8 cellular contexts compared by ENCODE assay signal in the genomic region with DNA sequence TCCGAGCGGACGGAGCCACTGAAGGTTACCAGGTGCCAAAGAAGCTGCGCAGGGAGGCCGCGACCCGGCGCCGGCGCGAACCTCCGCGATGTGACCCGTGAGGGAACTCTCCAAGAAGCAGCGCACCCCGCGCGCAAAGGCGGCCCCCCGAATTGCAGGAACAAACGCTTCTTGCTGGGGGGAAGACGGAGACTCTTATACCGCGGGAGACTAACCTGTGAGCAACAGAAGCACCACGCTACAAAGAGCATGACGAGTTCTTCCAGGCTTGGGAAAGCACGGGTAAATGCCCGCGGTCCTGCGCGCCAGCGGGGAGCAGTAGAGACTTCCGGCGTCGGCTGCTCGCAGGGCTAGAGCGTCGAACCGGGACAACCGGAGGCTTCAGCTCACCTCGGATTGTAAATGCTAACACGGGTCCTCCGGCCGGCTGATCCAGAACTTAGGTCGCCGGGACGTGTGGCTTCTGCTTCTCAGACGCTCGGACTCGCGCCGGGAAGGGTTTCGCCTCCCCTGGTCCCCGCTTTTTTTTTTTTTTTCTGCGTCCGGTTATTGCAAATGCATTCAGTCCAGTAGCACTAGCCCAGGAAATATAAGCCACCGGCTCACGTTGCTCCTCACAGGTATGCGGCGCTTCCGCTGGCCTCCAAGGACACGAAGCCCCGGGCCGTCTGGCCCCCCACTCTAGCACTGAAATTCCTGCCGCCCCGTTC. TPM values are rescaled to one million over a fixed set of nuclear protein-coding genes. Genes with fewer than 3 reads are reported as not detected.
DNase-seq lines count a peak whose midpoint lies in the region; ATAC-seq and TF ChIP-seq lines count a peak whose summit lies in the region.

A gene with protein sequence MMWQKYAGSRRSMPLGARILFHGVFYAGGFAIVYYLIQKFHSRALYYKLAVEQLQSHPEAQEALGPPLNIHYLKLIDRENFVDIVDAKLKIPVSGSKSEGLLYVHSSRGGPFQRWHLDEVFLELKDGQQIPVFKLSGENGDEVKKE (minus strand): TSS at position 310 of the 710 bp plus-strand sequence. CDS start 80,909 bp downstream, outside the sequence.

- peak within 1 kb of the TSS; percentile 81 for H3K4me3 ChIP-seq in CD8-positive, alpha-beta T cell (ENCODE audit: low read depth, low read length)
- H3K4me3 ChIP-seq in duodenal mucosa (ENCODE audit: low read depth in 1 of 2, low read length in 2 of 2), result peak within 1 kb of the TSS; percentile 85 to 98
- H3K4me3 ChIP-seq in lower leg skin (ENCODE audit: low read depth, poor library complexity, severe bottlenecking), result peak within 1 kb of the TSS; percentile 74

- H3K4me1 ChIP-seq in CD8-positive, alpha-beta T cell (ENCODE audit: insufficient read depth, low read length), result peaks cover 31% of the 10 kb centered on the region
- peaks cover 12 to 13% of the 10 kb centered on the region in 2 donors for H3K4me1 ChIP-seq in duodenal mucosa (ENCODE audit: control insufficient read depth in 1 of 2, insufficient read depth in 2 of 2, low read length in 2 of 2)

- no peaks in the 10 kb centered on the region for H3K9me3 ChIP-seq in CD8-positive, alpha-beta T cell (ENCODE audit: low read length)
- no peaks in the 10 kb centered on the region for H3K9me3 ChIP-seq in duodenal mucosa (ENCODE audit: control insufficient read depth in 1 of 2, low read length in 2 of 2)

- no peaks in the 10 kb centered on the region for H3K27me3 ChIP-seq in CD8-positive, alpha-beta T cell (ENCODE audit: insufficient read depth, low read length)
- no peaks in the 10 kb centered on the region for H3K27me3 ChIP-seq in duodenal mucosa (ENCODE audit: control insufficient read depth in 1 of 2, insufficient read depth in 2 of 2, low read length in 2 of 2)

- H3K27ac Mint-ChIP-seq in CD8-positive, alpha-beta T cell, result peak within 1 kb of the TSS; percentile 90
- H3K27ac Mint-ChIP-seq in activated CD4-positive, alpha-beta memory T cell treated with anti-CD3 and anti-CD28 coated beads, Interleukin-2, amount 10 ng/mL, durations not matched to agents 7 days and 5 days, result peak within 1 kb of the TSS; percentile 73

- POLR2A ChIA-PET in CD8-positive, alpha-beta T cell (lab: Charles Lee), result interaction anchor here (0.6 to 1.7 kb wide), 10 partner anchors 24 to 798 kb away, joined by 3 to 6 read pairs (median 4); partner anchors contain the start of genes BLVRA, MRPL32, PSMA2 and STK17A
- POLR2A ChIA-PET in activated CD4-positive, alpha-beta memory T cell treated with anti-CD3 and anti-CD28 coated beads, Interleukin-2, amount 10 ng/mL, durations not matched to agents 7 days and 5 days (lab: Charles Lee), result interaction anchor here (0.6 to 3.5 kb wide), 15 partner anchors 10 to 797 kb away, joined by 3 to 32 read pairs (median 4); partner anchors contain the start of genes BLVRA, DBNL, MRPL32 and PSMA2

- no peaks in the 10 kb centered on the region for H3K27me3 Mint-ChIP-seq in CD8-positive, alpha-beta T cell (ENCODE audit: low read depth)
- no peaks in the 10 kb centered on the region for H3K27me3 Mint-ChIP-seq in activated CD4-positive, alpha-beta memory T cell treated with anti-CD3 and anti-CD28 coated beads, Interleukin-2, amount 10 ng/mL, durations not matched to agents 7 days and 5 days

- peak; percentile 92 for ATAC-seq in CD8-positive, alpha-beta T cell
- ATAC-seq in GM19452 (IDR thresholded peaks at IDR 0.05; ENCODE audit: unreplicated experiment), result peak; percentile 84

- intact Hi-C loops in CD8-positive, alpha-beta T cell (cut with DNase I, micrococcal nuclease), result loop anchor here (1.0 to 10.0 kb wide), 10 partner anchors 29 to 1785 kb away; partner anchors contain the start of genes BLVRA (in 2 of the 2), STK17A (in 2 of the 2), UBE2D4 (in 2 of the 2) and MRPL32 (in 1 of the 2)
- intact Hi-C loops in lower leg skin (cut with DNase I; ENCODE audit: low total_unique reads), result no loop called here

- no peak for TF ChIP-seq POLR2A in lower leg skin (IDR thresholded peaks at IDR 0.05)

- H3K27ac ChIP-seq in CD8-positive, alpha-beta T cell (ENCODE audit: low read depth, low read length), result peak within 1 kb of the TSS; percentile 70
- peak within 1 kb of the TSS; percentile 36 for H3K27ac ChIP-seq in duodenal mucosa (ENCODE audit: low read depth, low read length)

- H3K9ac ChIP-seq in duodenal mucosa (ENCODE audit: low read depth in 1 of 2, low read length in 2 of 2), result peak within 1 kb of the TSS; percentile 83 to 90

- WGBS in lower leg skin, 2 donors, result 0 to 1% methylated on average over 51 to 66 of the region's 66 CpGs

- peak; percentile 61 to 86 (median 81) for DNase-seq in CD8-positive, alpha-beta T cell
- peak; percentile 88 for DNase-seq in HK-2 (ENCODE audit: unreplicated experiment)
- peak; percentile 80 for DNase-seq in NCI-H82 treated with DMSO at 0.1 percent for 48 hours (lab: John Stamatoyannopoulos, UW; ENCODE audit: unreplicated experiment)
- peak; percentile 82 for DNase-seq in activated CD4-positive, alpha-beta memory T cell treated with anti-CD3 and anti-CD28 coated beads, Interleukin-2, amount 10 ng/mL, durations not matched to agents 7 days and 5 days
- DNase-seq in lower leg skin (ENCODE audit: low spot score in 2 of 2), result peak; percentile 79 to 96
- DNase-seq in stimulated activated CD4-positive, alpha-beta T cell treated with anti-CD3 and anti-CD28 coated beads, Interleukin-4, amount 100 ng/mL, for 4 hours, result peak; percentile 77 to 82

- peak within 1 kb of the TSS; percentile 93 for H3K4me3 Mint-ChIP-seq in CD8-positive, alpha-beta T cell
- peak within 1 kb of the TSS; percentile 91 for H3K4me3 Mint-ChIP-seq in activated CD4-positive, alpha-beta memory T cell treated with anti-CD3 and anti-CD28 coated beads, Interleukin-2, amount 10 ng/mL, durations not matched to agents 7 days and 5 days

- peaks cover 42% of the 10 kb centered on the region for H3K4me1 Mint-ChIP-seq in CD8-positive, alpha-beta T cell (ENCODE audit: low read depth)
- H3K4me1 Mint-ChIP-seq in activated CD4-positive, alpha-beta memory T cell treated with anti-CD3 and anti-CD28 coated beads, Interleukin-2, amount 10 ng/mL, durations not matched to agents 7 days and 5 days, result peaks cover 43% of the 10 kb centered on the region

- H3K9me3 Mint-ChIP-seq in CD8-positive, alpha-beta T cell, result no peaks in the 10 kb centered on the region
- H3K9me3 Mint-ChIP-seq in activated CD4-positive, alpha-beta memory T cell treated with anti-CD3 and anti-CD28 coated beads, Interleukin-2, amount 10 ng/mL, durations not matched to agents 7 days and 5 days, result no peaks in the 10 kb centered on the region

- no peaks in the 10 kb centered on the region for H3K36me3 ChIP-seq in CD8-positive, alpha-beta T cell (ENCODE audit: insufficient read depth, low read length)
- H3K36me3 ChIP-seq in duodenal mucosa (ENCODE audit: control insufficient read depth in 1 of 2, insufficient read depth in 2 of 2, low read length in 2 of 2), result no peaks in the 10 kb centered on the region

- CTCF ChIA-PET in CD8-positive, alpha-beta T cell (lab: Charles Lee), result interaction anchor here (0.6 to 3.4 kb wide), 7 partner anchors 9 to 794 kb away, joined by 3 to 29 read pairs (median 4); partner anchors contain the start of gene STK17A
- CTCF ChIA-PET in activated CD4-positive, alpha-beta memory T cell treated with anti-CD3 and anti-CD28 coated beads, Interleukin-2, amount 10 ng/mL, durations not matched to agents 7 days and 5 days (lab: Charles Lee), result interaction anchor here (0.7 to 2.6 kb wide), 14 partner anchors 8 to 698 kb away, joined by 3 to 35 read pairs (median 4); partner anchors contain the start of genes BLVRA and STK17A

- H3K36me3 Mint-ChIP-seq in CD8-positive, alpha-beta T cell, result peaks cover 10% of the 10 kb centered on the region
- H3K36me3 Mint-ChIP-seq in activated CD4-positive, alpha-beta memory T cell treated with anti-CD3 and anti-CD28 coated beads, Interleukin-2, amount 10 ng/mL, durations not matched to agents 7 days and 5 days (ENCODE audit: low read depth), result peaks cover 12% of the 10 kb centered on the region

- TF ChIP-seq CTCF in CD8-positive, alpha-beta T cell (IDR thresholded peaks at IDR 0.05), result no peak
- no peak for TF ChIP-seq CTCF in lower leg skin (IDR thresholded peaks at IDR 0.05)

RNA-seq across cellular contexts. Expression of the gene that starts here (rescaled TPM):
- total RNA-seq in CD8-positive, alpha-beta T cell, result 10 to 100 TPM; 95.8 to 96.7 TPM
- total RNA-seq in activated CD4-positive, alpha-beta memory T cell treated with anti-CD3 and anti-CD28 coated beads, Interleukin-2, amount 10 ng/mL, durations not matched to agents 7 days and 5 days, result 10 to 100 TPM; 56.0 to 57.3 TPM
- 10 to 100 TPM; 25.9 to 36.0 (median 31.1) TPM for total RNA-seq in lower leg skin

Comparison
In these comparisons a context has a peak if more than half of its experiments do, and no peak if none do; other contexts are left out.
1. Peak in every context shown above with its lines: DNase-seq, ATAC-seq, H3K4me3 ChIP-seq and H3K27ac ChIP-seq.